Comparison of ENCODE assay signal across 22 cellular contexts in genomic region chr17:69048634-69049033, GRCh38. TPM values are rescaled to one million over a fixed set of nuclear protein-coding genes. Genes with fewer than 3 reads are reported as not detected.
A peak's percentile ranks its signal among the peaks of the same experiment; 100 is the strongest.
DNase-seq lines count a peak whose midpoint lies in the region; ATAC-seq and TF ChIP-seq lines count a peak whose summit lies in the region.
"Had no signal": no experiment of that assay in that cellular context is flagged by ENCODE, and none has a peak within 500 bp of the region (broad histone marks: within the 10 kb centered on the region; RNA-seq: fewer than 3 reads in every experiment).

No MANE protein-coding gene starts in this region.

- H3K4me3 Mint-ChIP-seq in stimulated activated naive CD8-positive, alpha-beta T cell treated with anti-CD3 and anti-CD28 coated beads, Interleukin-15, amount 100 ng/mL, for 72 hours: no peak overlapping the region
- no peak overlapping the region for H3K4me3 Mint-ChIP-seq in activated T-helper 17 cell treated with anti-CD3 and anti-CD28 coated beads, Interleukin-2, amount 50 U/mL, for 72 hours
- no peak overlapping the region for H3K4me3 Mint-ChIP-seq in nephron
- H3K4me3 Mint-ChIP-seq in MCF 10A (ENCODE audit: unreplicated experiment): no peak overlapping the region
- H3K4me3 Mint-ChIP-seq: neural crest cell; stimulated activated naive CD8-positive, alpha-beta T cell treated with anti-CD3 and anti-CD28 coated beads, Interleukin-15, Interleukin-2, amounts not matched to agents 100 ng/mL and 50 ng/mL, for 24 hours had no signal

- no peak for TF ChIP-seq CTCF in nephron (IDR thresholded peaks at IDR 0.05; ENCODE audit: unreplicated experiment in 3 of 3)
- no peak for TF ChIP-seq CTCF in MCF 10A (IDR thresholded peaks at IDR 0.05; ENCODE audit: unreplicated experiment)

- intact Hi-C loops in MCF 10A (cut with micrococcal nuclease): no loop called here

- DNase-seq in stimulated activated naive CD8-positive, alpha-beta T cell treated with anti-CD3 and anti-CD28 coated beads, Interleukin-15, amount 100 ng/mL, for 72 hours: no peak
- no peak for DNase-seq in stimulated activated naive CD8-positive, alpha-beta T cell treated with anti-CD3 and anti-CD28 coated beads, Interleukin-15, Interleukin-2, amounts not matched to agents 100 U/mL and 50 U/mL, for 24 hours
- DNase-seq in NCI-H2081 (lab: John Stamatoyannopoulos, UW) (no peak), mesenteric fat pad (ENCODE audit: low spot score) (no peak), MCF 10A (ENCODE audit: unreplicated experiment) (no peak)
- DNase-seq: activated CD4-positive, alpha-beta T cell treated with anti-CD3 and anti-CD28 coated beads for 4 hours; activated T-cell treated with anti-CD3 and anti-CD28 coated beads, Interleukin-2, amount 50 U/mL, for 1 hour; brain microvascular endothelial cell; kidney; lower lobe of right lung; NCI-H1048; NCI-H1694; NCI-H2171; NCI-H510A treated with DMSO at 0.1 percent for 48 hours; PC-9; Right ventricle myocardium superior had no signal

- BruUV-seq in MCF 10A (replicated peaks; lab: Mats Ljungman, UMichigan): no TSS peak

- POLR2A ChIA-PET in MCF 10A (lab: Yijun Ruan, JAX): no interaction called here

- peaks cover 18% of the 10 kb centered on the region for H3K4me1 Mint-ChIP-seq in stimulated activated naive CD8-positive, alpha-beta T cell treated with anti-CD3 and anti-CD28 coated beads, Interleukin-15, amount 100 ng/mL, for 72 hours
- H3K4me1 Mint-ChIP-seq in activated T-helper 17 cell treated with anti-CD3 and anti-CD28 coated beads, Interleukin-2, amount 50 U/mL, for 72 hours: peaks cover 10% of the 10 kb centered on the region
- H3K4me1 Mint-ChIP-seq in nephron (peaks cover 24% of the 10 kb centered on the region), MCF 10A (ENCODE audit: insufficient read depth, unreplicated experiment) (peaks cover 20% of the 10 kb centered on the region)

- no peaks in the 10 kb centered on the region for H3K36me3 Mint-ChIP-seq in activated T-helper 17 cell treated with anti-CD3 and anti-CD28 coated beads, Interleukin-2, amount 50 U/mL, for 72 hours (ENCODE audit: low read depth)
- H3K36me3 Mint-ChIP-seq in nephron (ENCODE audit: low read depth) (peaks cover 13% of the 10 kb centered on the region), MCF 10A (ENCODE audit: insufficient read depth, unreplicated experiment) (no peaks in the 10 kb centered on the region)

- peaks cover 9 to 15% of the 10 kb centered on the region in 2 donors for H3K9me3 Mint-ChIP-seq in stimulated activated naive CD8-positive, alpha-beta T cell treated with anti-CD3 and anti-CD28 coated beads, Interleukin-15, amount 100 ng/mL, for 72 hours
- H3K9me3 Mint-ChIP-seq in activated T-helper 17 cell treated with anti-CD3 and anti-CD28 coated beads, Interleukin-2, amount 50 U/mL, for 72 hours: no peaks in the 10 kb centered on the region
- H3K9me3 Mint-ChIP-seq in nephron (peaks cover 18% of the 10 kb centered on the region), MCF 10A (ENCODE audit: unreplicated experiment) (no peaks in the 10 kb centered on the region)
- H3K9me3 Mint-ChIP-seq: stimulated activated naive CD8-positive, alpha-beta T cell treated with anti-CD3 and anti-CD28 coated beads, Interleukin-15, Interleukin-2, amounts not matched to agents 100 ng/mL and 50 ng/mL, for 24 hours had no signal

- ATAC-seq in stimulated activated naive CD8-positive, alpha-beta T cell treated with anti-CD3 and anti-CD28 coated beads, Interleukin-15, amount 100 ng/mL, for 72 hours: peak; percentile 28
- ATAC-seq in stimulated activated naive CD8-positive, alpha-beta T cell treated with anti-CD3 and anti-CD28 coated beads, Interleukin-15, Interleukin-2, amounts not matched to agents 100 U/mL and 50 U/mL, for 24 hours: no peak
- peak; percentile 12 for ATAC-seq in activated T-helper 17 cell treated with anti-CD3 and anti-CD28 coated beads, Interleukin-2, amount 50 U/mL, for 72 hours (replicated peaks)
- ATAC-seq: HCT116, lower lobe of right lung had no signal

- CTCF ChIA-PET in MCF 10A (lab: Yijun Ruan, JAX): no interaction called here

- H3K27ac Mint-ChIP-seq in stimulated activated naive CD8-positive, alpha-beta T cell treated with anti-CD3 and anti-CD28 coated beads, Interleukin-15, amount 100 ng/mL, for 72 hours: no peak overlapping the region
- no peak overlapping the region for H3K27ac Mint-ChIP-seq in activated T-helper 17 cell treated with anti-CD3 and anti-CD28 coated beads, Interleukin-2, amount 50 U/mL, for 72 hours
- peak overlapping the region; percentile 85 to 96 (median 94) for H3K27ac Mint-ChIP-seq in nephron
- no peak overlapping the region for H3K27ac Mint-ChIP-seq in MCF 10A (ENCODE audit: low read depth, unreplicated experiment)
- H3K27ac Mint-ChIP-seq: stimulated activated naive CD8-positive, alpha-beta T cell treated with anti-CD3 and anti-CD28 coated beads, Interleukin-15, Interleukin-2, amounts not matched to agents 100 ng/mL and 50 ng/mL, for 24 hours had no signal

- H3K27me3 Mint-ChIP-seq in stimulated activated naive CD8-positive, alpha-beta T cell treated with anti-CD3 and anti-CD28 coated beads, Interleukin-15, amount 100 ng/mL, for 72 hours: peaks cover 13% of the 10 kb centered on the region
- no peaks in the 10 kb centered on the region for H3K27me3 Mint-ChIP-seq in activated T-helper 17 cell treated with anti-CD3 and anti-CD28 coated beads, Interleukin-2, amount 50 U/mL, for 72 hours
- no peaks in the 10 kb centered on the region for H3K27me3 Mint-ChIP-seq in nephron (ENCODE audit: low read depth)
- H3K27me3 Mint-ChIP-seq in MCF 10A (ENCODE audit: insufficient read depth, unreplicated experiment): no peaks in the 10 kb centered on the region

RNA-seq across cellular contexts. Expression of gene ABCA9, which starts 12.1 kb away (rescaled TPM):
- under 1 TPM in 1 of 2 donors, not detected in 1; 0.58 TPM for total RNA-seq in activated T-helper 17 cell treated with anti-CD3 and anti-CD28 coated beads, Interleukin-2, amount 50 U/mL, for 72 hours
- total RNA-seq in mesenteric fat pad (57.5 TPM), MCF 10A (2022) (4.5 and 7.8 TPM in 2 replicates)
- total RNA-seq: activated CD8-positive, alpha-beta memory T cell treated with anti-CD3 and anti-CD28 coated beads for 36 hours; PC-9 had no signal

Comparison
In these comparisons a context has a peak if more than half of its experiments do, and no peak if none do; other contexts are left out.
1. H3K27ac Mint-ChIP-seq: peak in nephron (3 of 3); none in stimulated activated naive CD8-positive, alpha-beta T cell treated with anti-CD3 and anti-CD28 coated beads, Interleukin-15, amount 100 ng/mL, for 72 hours (0 of 2), activated T-helper 17 cell treated with anti-CD3 and anti-CD28 coated beads, Interleukin-2, amount 50 U/mL, for 72 hours (single experiment) and MCF 10A (single experiment).